In genomic region chr15:61621146-61621545, GRCh38 we compare ENCODE assay signal across 9 cellular contexts.
DNase-seq lines count a peak whose midpoint lies in the region; ATAC-seq, FAIRE-seq and TF ChIP-seq lines count a peak whose summit lies in the region.
"Had no signal": no experiment of that assay in that cellular context is flagged by ENCODE, and none has a peak within 500 bp of the region (broad histone marks: within the 10 kb centered on the region; RNA-seq: fewer than 3 reads in every experiment).

No MANE protein-coding gene starts in this region.

- 0% methylated on average over 2 of the region's 2 CpGs for WGBS in K562 (ENCODE audit: insufficient coverage, low coverage, missing lambda C conversion rate)

- peaks cover 0 to 5% of the 10 kb centered on the region in 2 experiments; a peak in 2 of 5 replicates for H3K4me1 ChIP-seq in K562 (replicated peaks in 1 of 2; ENCODE audit: control insufficient read depth in 2 of 2, insufficient read depth in 2 of 2, low read length in 2 of 2)

- TF ChIP-seq CTCF in K562 (IDR thresholded peaks at IDR 0.05 in 2 of 3, conservative IDR thresholded peaks at IDR 0.05 in 1 of 3; ENCODE audit: insufficient read depth in 2 of 3, low read depth in 1 of 3, low read length in 3 of 3): peak; percentile 63 to 75 (median 65)
- no peak for TF ChIP-seq CTCF in omental fat pad (IDR thresholded peaks at IDR 0.05)

- no peaks in the 10 kb centered on the region for H4K20me1 ChIP-seq in K562 (replicated peaks; ENCODE audit: control insufficient read depth, insufficient read depth, low read length)

- peaks cover 0 to 11% of the 10 kb centered on the region in 2 experiments; a peak in 2 of 5 replicates for H3K27me3 ChIP-seq in K562 (ENCODE audit: control insufficient read depth in 2 of 2, insufficient read depth in 2 of 2, low read length in 2 of 2)

- in situ Hi-C loops in K562 (cut with MboI): loop anchor here (10.0 kb wide), 1 partner anchor 446 kb away; no protein-coding TSS in a partner anchor

- H3K79me2 ChIP-seq in K562 (ENCODE audit: control insufficient read depth, insufficient read depth, low read length): no peaks in the 10 kb centered on the region

- DNase-seq in activated CD4-positive, alpha-beta T cell treated with anti-CD3 and anti-CD28 coated beads for 48 hours: peak; percentile 30
- no peak for DNase-seq in activated CD4-positive, alpha-beta T cell treated with anti-CD3 and anti-CD28 coated beads for 4 hours
- DNase-seq in NCI-H1694 treated with DMSO at 0.1 percent for 48 hours (lab: John Stamatoyannopoulos, UW): peak; percentile 33
- DNase-seq in K562 (ENCODE audit: extremely low read depth in 1 of 4, low spot score in 3 of 4): peak; percentile 69 to 82 (median 74)
- DNase-seq in lung microvascular endothelial cell (ENCODE audit: low read depth in 2 of 2): peak; percentile 18 to 60
- DNase-seq in occipital lobe (lab: John Stamatoyannopoulos, UW): no peak
- no peak for DNase-seq in activated CD4-positive, CD25-positive, alpha-beta regulatory T cell treated with anti-CD3 and anti-CD28 coated beads, Interleukin-2, amount 50 U/mL, for 72 hours
- no peak for DNase-seq in omental fat pad (ENCODE audit: low spot score)
- DNase-seq: naive B cell had no signal

- CTCF ChIA-PET in K562 (lab: Yijun Ruan, JAX; ENCODE audit: low intra/inter-chr PET ratio): no interaction called here

- H3K4me2 ChIP-seq in K562 (ENCODE audit: insufficient read depth, low read length): peak overlapping the region; percentile 39; the same call in 1 of the 2 replicates

- TF ChIP-seq RAD21 in K562 (CRISPR knock-in tag; conservative IDR thresholded peaks at IDR 0.05 in 1 of 2, IDR thresholded peaks at IDR 0.05 in 1 of 2): peak; percentile 19 to 56; a peak in 3 of 4 replicates

- H3K9me3 ChIP-seq in K562 (replicated peaks; ENCODE audit: control insufficient read depth, insufficient read depth, low read depth, low read length): no peaks in the 10 kb centered on the region

- no peak overlapping the region for H3K9ac ChIP-seq in K562 (ENCODE audit: insufficient read depth in 1 of 2, low read depth in 2 of 2, low read length in 2 of 2)

- ATAC-seq in K562 (peak; percentile 98), omental fat pad (ENCODE audit: low FRiP score) (no peak)

- TF ChIP-seq EP300 in K562 (IDR thresholded peaks at IDR 0.05; ENCODE audit: low read length): peak; percentile 84

- peak; percentile 97 for FAIRE-seq in K562 (lab: Jason Lieb, UNC)

- BruUV-seq in K562 (replicated peaks; lab: Mats Ljungman, UMichigan): no TSS peak

- no peak overlapping the region for H3K27ac ChIP-seq in K562 (ENCODE audit: extremely low read depth, low read depth, low read length)

- no peaks in the 10 kb centered on the region for H3K36me3 ChIP-seq in K562 (ENCODE audit: control insufficient read depth, insufficient read depth, low read length)

- H2AFZ ChIP-seq in K562 (ENCODE audit: low read depth, low read length): no peak overlapping the region

- intact Hi-C loops in K562 (cut with micrococcal nuclease): loop anchor here (2.0 kb wide), 1 partner anchor 424 kb away; no protein-coding TSS in a partner anchor

- H3K9me1 ChIP-seq in K562 (ENCODE audit: control insufficient read depth, insufficient read depth, low read length): no peaks in the 10 kb centered on the region

- no peak overlapping the region for H3K4me3 ChIP-seq in K562

- no peak for TF ChIP-seq POLR2A in K562 (conservative IDR thresholded peaks at IDR 0.05)

- POLR2A ChIA-PET in K562 (lab: Yijun Ruan, JAX): interaction anchor here (1.0 kb wide), 1 partner anchor 14 kb away, joined by 3 read pairs; no protein-coding TSS in a partner anchor

TF ChIP-seq in K562, 482 proteins besides CTCF, POLR2A, EP300 and RAD21 (continues in another document):
- no peak for TF ChIP-seq ZNF134 (CRISPR knock-in tag; conservative IDR thresholded peaks at IDR 0.05)
- 0 out of 2 replicates have a peak, but pooled peaks have one; percentile 18 for TF ChIP-seq SMAD4 (CRISPR knock-in tag; conservative IDR thresholded peaks at IDR 0.05)
- no peak for TF ChIP-seq ZNF584 (CRISPR knock-in tag; IDR thresholded peaks at IDR 0.05; ENCODE audit: low read depth)
- no peak for TF ChIP-seq HDAC6 (IDR thresholded peaks at IDR 0.05; ENCODE audit: low read depth, low read length)
- TF ChIP-seq CTBP1 (IDR thresholded peaks at IDR 0.05; ENCODE audit: borderline replicate concordance): peak; percentile 68; the same call in 1 of the 2 replicates
- TF ChIP-seq RCOR1 (IDR thresholded peaks at IDR 0.05; ENCODE audit: borderline replicate concordance in 1 of 2, low read depth in 2 of 2, low read length in 2 of 2): peak; percentile 25 to 64; a peak in 2 of 4 replicates
- no peak for TF ChIP-seq HCFC1 (IDR thresholded peaks at IDR 0.05; ENCODE audit: low read depth, low read length)
- TF ChIP-seq NR1H2 (CRISPR knock-in tag; IDR thresholded peaks at IDR 0.05): no peak
- peak; percentile 80 for TF ChIP-seq FOXM1 (IDR thresholded peaks at IDR 0.05; ENCODE audit: low read depth)
- TF ChIP-seq FOXM1 (CRISPR knock-in tag; IDR thresholded peaks at IDR 0.05; ENCODE audit: low read depth): no peak
- TF ChIP-seq, protein P1, sequence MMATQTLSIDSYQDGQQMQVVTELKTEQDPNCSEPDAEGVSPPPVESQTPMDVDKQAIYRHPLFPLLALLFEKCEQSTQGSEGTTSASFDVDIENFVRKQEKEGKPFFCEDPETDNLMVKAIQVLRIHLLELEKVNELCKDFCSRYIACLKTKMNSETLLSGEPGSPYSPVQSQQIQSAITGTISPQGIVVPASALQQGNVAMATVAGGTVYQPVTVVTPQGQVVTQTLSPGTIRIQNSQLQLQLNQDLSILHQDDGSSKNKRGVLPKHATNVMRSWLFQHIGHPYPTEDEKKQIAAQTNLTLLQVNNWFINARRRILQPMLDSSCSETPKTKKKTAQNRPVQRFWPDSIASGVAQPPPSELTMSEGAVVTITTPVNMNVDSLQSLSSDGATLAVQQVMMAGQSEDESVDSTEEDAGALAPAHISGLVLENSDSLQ (IDR thresholded peaks at IDR 0.05): peak; percentile 85
- no peak for TF ChIP-seq KLF6 (CRISPR knock-in tag; IDR thresholded peaks at IDR 0.05; ENCODE audit: borderline replicate concordance)
- no peak for TF ChIP-seq EZH2 (IDR thresholded peaks at IDR 0.05; ENCODE audit: borderline replicate concordance, low read depth, low read length)
- TF ChIP-seq JUND (IDR thresholded peaks at IDR 0.05; ENCODE audit: borderline replicate concordance, low read depth, low read length): peak; percentile 13; the same call in 1 of the 2 replicates
- TF ChIP-seq JUND (tag; IDR thresholded peaks at IDR 0.05; ENCODE audit: borderline replicate concordance, low read depth, low read length): no peak
- no peak for TF ChIP-seq ZNF184 (CRISPR knock-in tag; IDR thresholded peaks at IDR 0.05)
- TF ChIP-seq ZMIZ1 (IDR thresholded peaks at IDR 0.05; ENCODE audit: low read depth in 2 of 2, low read length in 2 of 2): peak in 1 of 2 experiments; percentile 88; a peak in 2 of 4 replicates
- no peak for TF ChIP-seq SRF (CRISPR knock-in tag; IDR thresholded peaks at IDR 0.05)
- TF ChIP-seq HES1 (IDR thresholded peaks at IDR 0.05; ENCODE audit: low read depth): 0 out of 2 replicates have a peak, but pooled peaks have one; percentile 40
- TF ChIP-seq CHCHD3 (CRISPR knock-in tag; IDR thresholded peaks at IDR 0.05): no peak
- no peak for TF ChIP-seq ZNF589 (CRISPR knock-in tag; IDR thresholded peaks at IDR 0.05; ENCODE audit: low read depth)
- TF ChIP-seq ZBTB1 (CRISPR knock-in tag; IDR thresholded peaks at IDR 0.05; ENCODE audit: borderline replicate concordance, low read depth): no peak
- no peak for TF ChIP-seq E2F5 (CRISPR knock-in tag; IDR thresholded peaks at IDR 0.05)
- no peak for TF ChIP-seq SMAD2 (IDR thresholded peaks at IDR 0.05; ENCODE audit: low read depth, low read length)
- peak; percentile 26 to 39; a peak in 1 of 4 replicates for TF ChIP-seq TBL1XR1 (IDR thresholded peaks at IDR 0.05; ENCODE audit: low read length in 2 of 2)
- TF ChIP-seq MTA2 (IDR thresholded peaks at IDR 0.05; ENCODE audit: low read depth): peak; percentile 91

Comparison
In these comparisons a context has a peak if more than half of its experiments do, and no peak if none do; other contexts are left out.
1. DNase-seq: peak in activated CD4-positive, alpha-beta T cell treated with anti-CD3 and anti-CD28 coated beads for 48 hours (single experiment), NCI-H1694 treated with DMSO at 0.1 percent for 48 hours (single experiment), K562 (4 of 4) and lung microvascular endothelial cell (2 of 2); none in activated CD4-positive, alpha-beta T cell treated with anti-CD3 and anti-CD28 coated beads for 4 hours (0 of 2), occipital lobe (single experiment), activated CD4-positive, CD25-positive, alpha-beta regulatory T cell treated with anti-CD3 and anti-CD28 coated beads, Interleukin-2, amount 50 U/mL, for 72 hours (single experiment) and omental fat pad (single experiment).
2. CTCF ChIP-seq: peak in K562 (3 of 3); none in omental fat pad (0 of 3).